Comparison of ENCODE assay signal across 8 cellular contexts in the genomic region with DNA sequence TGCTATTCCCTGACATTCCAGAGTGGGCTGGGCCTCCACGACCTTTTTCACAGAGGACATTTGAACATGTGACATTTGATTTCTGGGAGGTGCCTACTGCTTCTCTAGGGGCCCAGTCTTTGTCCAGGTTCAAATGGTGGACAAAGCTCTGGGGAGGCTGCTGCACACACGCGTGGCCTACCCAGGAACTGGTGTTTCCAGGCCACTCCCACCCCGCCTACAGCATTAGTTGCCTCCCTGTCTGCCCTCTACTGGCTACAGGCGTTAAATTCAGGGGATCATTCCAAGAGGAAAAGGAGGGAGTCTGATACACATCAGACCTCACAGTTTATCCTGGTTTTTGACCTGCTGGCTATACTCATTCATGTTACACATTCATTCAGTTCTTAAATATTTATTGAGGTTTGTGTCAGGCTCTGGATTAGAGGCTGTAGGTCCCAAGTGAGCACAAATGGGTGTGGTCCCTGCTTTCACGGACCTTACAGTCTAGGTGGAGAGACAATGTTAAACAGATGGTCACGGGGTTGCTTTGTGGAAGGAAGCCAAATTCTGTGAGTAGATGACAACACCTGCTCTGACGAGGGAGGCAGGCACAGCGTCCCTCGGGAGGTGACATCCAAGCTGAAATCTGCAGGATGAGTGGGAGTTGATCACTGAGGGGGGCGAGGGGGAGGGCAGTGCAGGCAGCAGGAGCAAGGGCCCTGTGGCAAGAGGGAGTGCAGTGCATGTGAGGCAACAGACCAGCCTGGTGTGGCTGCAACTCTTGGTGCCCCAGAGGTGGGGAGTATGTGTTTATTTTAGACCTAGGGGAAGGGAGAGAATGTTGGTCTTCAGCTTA. TPM values are rescaled to one million over a fixed set of nuclear protein-coding genes. Genes with fewer than 3 reads are reported as not detected.
DNase-seq lines count a peak whose midpoint lies in the region; ATAC-seq and TF ChIP-seq lines count a peak whose summit lies in the region.

No MANE protein-coding gene starts in this region.

- no peak overlapping the region for H3K27ac ChIP-seq in foreskin keratinocyte

- no peaks in the 10 kb centered on the region for H3K27me3 ChIP-seq in foreskin keratinocyte

- H3K4me3 ChIP-seq in AG09309 (ENCODE audit: control insufficient read depth, low read depth, low read length): no peak overlapping the region

- peak; percentile 79 for ATAC-seq in GM18517 (IDR thresholded peaks at IDR 0.05; ENCODE audit: unreplicated experiment)
- peak; percentile 47 for ATAC-seq in HG03060 (IDR thresholded peaks at IDR 0.05; ENCODE audit: low read depth, unreplicated experiment)
- ATAC-seq in foreskin keratinocyte: peak; percentile 90
- no peak for ATAC-seq in HG03025 (IDR thresholded peaks at IDR 0.05; ENCODE audit: low FRiP score, unreplicated experiment)

- DNase-seq in AG09309 (ENCODE audit: low read depth) (no peak), NCI-H446 (lab: John Stamatoyannopoulos, UW) (peak; percentile 54 to 65), foreskin keratinocyte (peak; percentile 17 to 37), pons (ENCODE audit: low spot score) (peak; percentile 65)
- peak; percentile 63 for DNase-seq in activated CD8-positive, alpha-beta memory T cell treated with anti-CD3 and anti-CD28 coated beads for 24 hours

- peak; percentile 84 for TF ChIP-seq CTCF in AG09309 (IDR thresholded peaks at IDR 0.05; ENCODE audit: control insufficient read depth, insufficient read depth, low read depth, low read length, missing control alignments)
- peak; percentile 78 for TF ChIP-seq CTCF in foreskin keratinocyte (conservative IDR thresholded peaks at IDR 0.05)

- no peaks in the 10 kb centered on the region for H3K4me1 ChIP-seq in foreskin keratinocyte

RNA-seq across cellular contexts. Expression of gene TUB, which starts 11.8 kb away (rescaled TPM):
- 2.4 and 2.5 TPM in 2 replicates for total RNA-seq in foreskin keratinocyte
- 0.48 and 0.70 TPM in 2 replicates for polyA plus RNA-seq in foreskin keratinocyte
